21 cellular contexts compared by ENCODE assay signal in the genomic region with DNA sequence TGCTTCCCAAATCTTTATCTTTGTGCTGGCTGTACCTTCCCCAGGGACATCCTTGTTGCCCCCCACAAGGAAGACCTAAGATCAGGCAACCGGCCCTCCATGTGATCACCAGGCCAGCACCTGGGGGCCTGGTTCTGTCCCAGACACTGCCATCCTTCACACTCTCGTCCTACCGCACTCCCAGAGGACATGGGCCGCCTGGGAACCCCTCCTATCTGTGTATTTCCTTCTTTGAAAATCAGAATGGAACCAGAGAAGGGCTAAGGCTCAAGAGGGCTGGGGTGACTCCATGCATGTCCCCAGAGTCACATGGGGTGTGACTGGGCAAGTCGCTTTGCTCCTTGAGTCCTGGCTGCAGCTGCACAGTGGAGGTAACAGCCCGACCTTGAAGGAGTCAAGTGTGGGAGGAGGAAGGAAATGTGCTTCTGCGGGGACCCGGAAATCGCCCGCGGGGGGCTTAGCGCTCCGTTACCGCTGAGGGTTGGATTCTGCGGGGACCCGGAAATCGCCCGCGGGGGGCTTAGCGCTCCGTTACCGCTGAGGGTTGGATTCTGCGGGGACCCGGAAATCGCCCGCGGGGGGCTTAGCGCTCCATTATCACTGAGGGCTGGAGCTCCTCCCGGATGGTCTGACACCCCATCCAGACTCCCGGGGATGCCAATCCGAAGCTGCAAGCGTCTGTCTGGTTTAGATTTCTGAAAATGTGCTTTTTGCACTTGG.
DNase-seq lines count a peak whose midpoint lies in the region; ATAC-seq and TF ChIP-seq lines count a peak whose summit lies in the region.
"Had no signal": no experiment of that assay in that cellular context is flagged by ENCODE, and none has a peak within 500 bp of the region (broad histone marks: within the 10 kb centered on the region; RNA-seq: fewer than 3 reads in every experiment).

No MANE protein-coding gene starts in this region.

- peak; percentile 46 for DNase-seq in natural killer cell treated with Interleukin-12 subunit alpha and Interleukin-12 subunit beta and Interleukin-15 and Interleukin-18, amount 100 ng/mL, for 72 hours (ENCODE audit: low spot score)
- no peak for DNase-seq in natural killer cell
- DNase-seq in activated CD8-positive, alpha-beta T cell treated with anti-CD3 and anti-CD28 coated beads, Interleukin-2, amount 10 ng/mL, durations not matched to agents 7 days and 5 days = no peak
- no peak for DNase-seq in neural crest cell (ENCODE audit: low read depth, low spot score)
- peak in 1 of 2 donors; percentile 66 for DNase-seq in aorta
- no peak for DNase-seq in NCI-H1436 treated with DMSO at 0.1 percent for 48 hours (lab: John Stamatoyannopoulos, UW)
- DNase-seq: C1 segment of cervical spinal cord, DMS 273 treated with DMSO at 0.1 percent for 48 hours, DND-41, H9, IMR-90, NCI-H1417 treated with DMSO at 0.1 percent for 48 hours, NCI-H1930, NCI-H526, PC-3, RPMI8226, SJCRH30 had no signal

- no peaks in the 10 kb centered on the region for H3K4me1 ChIP-seq in aorta (ENCODE audit: control insufficient read depth in 1 of 2, insufficient read depth in 2 of 2, low read length in 2 of 2)
- H3K4me1 ChIP-seq: A549, SJCRH30 had no signal

- no peak for TF ChIP-seq CTCF in natural killer cell (IDR thresholded peaks at IDR 0.05)
- no peak for TF ChIP-seq CTCF in neural crest cell (conservative IDR thresholded peaks at IDR 0.05)

- H3K27ac ChIP-seq in aorta (ENCODE audit: low read depth in 1 of 2, low read length in 2 of 2) = no peak overlapping the region
- H3K27ac ChIP-seq: A549, HL-60, SJCRH30 had no signal

- H3K4me1 Mint-ChIP-seq in natural killer cell treated with Interleukin-12 subunit alpha and Interleukin-12 subunit beta and Interleukin-15 and Interleukin-18, amount 100 ng/mL, for 72 hours (ENCODE audit: low read depth in 2 of 2) = no peaks in the 10 kb centered on the region
- no peaks in the 10 kb centered on the region for H3K4me1 Mint-ChIP-seq in natural killer cell
- H3K4me1 Mint-ChIP-seq in activated CD8-positive, alpha-beta T cell treated with anti-CD3 and anti-CD28 coated beads, Interleukin-2, amount 10 ng/mL, durations not matched to agents 7 days and 5 days (ENCODE audit: low read depth) = no peaks in the 10 kb centered on the region
- peaks cover 15% of the 10 kb centered on the region for H3K4me1 Mint-ChIP-seq in neural crest cell

- peaks cover 3% of the 10 kb centered on the region for H3K9me3 Mint-ChIP-seq in natural killer cell treated with Interleukin-12 subunit alpha and Interleukin-12 subunit beta and Interleukin-15 and Interleukin-18, amount 100 ng/mL, for 72 hours
- H3K9me3 Mint-ChIP-seq in natural killer cell (no peaks in the 10 kb centered on the region), neural crest cell (peaks cover 4% of the 10 kb centered on the region)
- H3K9me3 Mint-ChIP-seq in activated CD8-positive, alpha-beta T cell treated with anti-CD3 and anti-CD28 coated beads, Interleukin-2, amount 10 ng/mL, durations not matched to agents 7 days and 5 days (ENCODE audit: insufficient read depth) = no peaks in the 10 kb centered on the region

- ATAC-seq in natural killer cell treated with Interleukin-12 subunit alpha and Interleukin-12 subunit beta and Interleukin-15 and Interleukin-18, amount 100 ng/mL, for 72 hours = no peak
- ATAC-seq in natural killer cell = no peak
- ATAC-seq in activated CD8-positive, alpha-beta T cell treated with anti-CD3 and anti-CD28 coated beads, Interleukin-2, amount 10 ng/mL, durations not matched to agents 7 days and 5 days = peak; percentile 27
- peak; percentile 49 for ATAC-seq in aorta (ENCODE audit: low FRiP score)
- no peak for ATAC-seq in GM18909 (IDR thresholded peaks at IDR 0.05; ENCODE audit: poor library complexity, unreplicated experiment)
- no peak for ATAC-seq in HG03469 (IDR thresholded peaks at IDR 0.05; ENCODE audit: unreplicated experiment)
- ATAC-seq: A549, PC-3 had no signal

- CTCF ChIA-PET in activated CD8-positive, alpha-beta T cell treated with anti-CD3 and anti-CD28 coated beads, Interleukin-2, amount 10 ng/mL, durations not matched to agents 7 days and 5 days (lab: Charles Lee) = no interaction called here

- no peak overlapping the region for H3K4me3 ChIP-seq in aorta (ENCODE audit: low read length in 2 of 2)
- H3K4me3 ChIP-seq: A549, SJCRH30 had no signal

- H3K9me3 ChIP-seq in aorta (ENCODE audit: control insufficient read depth, low read length) = peaks cover 1% of the 10 kb centered on the region
- H3K9me3 ChIP-seq: A549 had no signal

- no peak overlapping the region for H3K27ac Mint-ChIP-seq in natural killer cell treated with Interleukin-12 subunit alpha and Interleukin-12 subunit beta and Interleukin-15 and Interleukin-18, amount 100 ng/mL, for 72 hours
- H3K27ac Mint-ChIP-seq in natural killer cell (no peak overlapping the region), neural crest cell (ENCODE audit: unreplicated experiment) (peak overlapping the region; percentile 31)
- H3K27ac Mint-ChIP-seq in activated CD8-positive, alpha-beta T cell treated with anti-CD3 and anti-CD28 coated beads, Interleukin-2, amount 10 ng/mL, durations not matched to agents 7 days and 5 days = peak overlapping the region; percentile 73

- intact Hi-C loops in natural killer cell (cut with micrococcal nuclease) (no loop called here), aorta (cut with DNase I) (no loop called here)

- POLR2A ChIA-PET in activated CD8-positive, alpha-beta T cell treated with anti-CD3 and anti-CD28 coated beads, Interleukin-2, amount 10 ng/mL, durations not matched to agents 7 days and 5 days (lab: Charles Lee) = interaction anchor here (0.7 kb wide), 1 partner anchor 70 kb away, joined by 3 read pairs; no protein-coding TSS in a partner anchor

- H3K27me3 Mint-ChIP-seq in natural killer cell treated with Interleukin-12 subunit alpha and Interleukin-12 subunit beta and Interleukin-15 and Interleukin-18, amount 100 ng/mL, for 72 hours = peaks cover 6 to 18% of the 10 kb centered on the region in 2 donors
- H3K27me3 Mint-ChIP-seq in natural killer cell (ENCODE audit: low read depth in 2 of 2) (peaks cover 5 to 11% of the 10 kb centered on the region in 2 donors), neural crest cell (ENCODE audit: low read depth) (no peaks in the 10 kb centered on the region)
- peaks cover 4% of the 10 kb centered on the region for H3K27me3 Mint-ChIP-seq in activated CD8-positive, alpha-beta T cell treated with anti-CD3 and anti-CD28 coated beads, Interleukin-2, amount 10 ng/mL, durations not matched to agents 7 days and 5 days (ENCODE audit: low read depth)

- H3K36me3 Mint-ChIP-seq in natural killer cell treated with Interleukin-12 subunit alpha and Interleukin-12 subunit beta and Interleukin-15 and Interleukin-18, amount 100 ng/mL, for 72 hours = no peaks in the 10 kb centered on the region
- no peaks in the 10 kb centered on the region for H3K36me3 Mint-ChIP-seq in natural killer cell
- H3K36me3 Mint-ChIP-seq in activated CD8-positive, alpha-beta T cell treated with anti-CD3 and anti-CD28 coated beads, Interleukin-2, amount 10 ng/mL, durations not matched to agents 7 days and 5 days (ENCODE audit: low read depth) = no peaks in the 10 kb centered on the region
- no peaks in the 10 kb centered on the region for H3K36me3 Mint-ChIP-seq in neural crest cell (ENCODE audit: low read depth)

- H3K27me3 ChIP-seq in aorta (ENCODE audit: control insufficient read depth in 1 of 2, insufficient read depth in 2 of 2, low read length in 1 of 2) = no peaks in the 10 kb centered on the region

- H3K36me3 ChIP-seq in aorta (ENCODE audit: control insufficient read depth in 1 of 2, insufficient read depth in 2 of 2, low read length in 1 of 2) = no peaks in the 10 kb centered on the region
- H3K36me3 ChIP-seq: SJCRH30 had no signal

- 67 to 89% methylated on average over 32 of the region's 32 CpGs for WGBS in aorta, 2 donors

- H3K4me3 Mint-ChIP-seq in natural killer cell treated with Interleukin-12 subunit alpha and Interleukin-12 subunit beta and Interleukin-15 and Interleukin-18, amount 100 ng/mL, for 72 hours = no peak overlapping the region
- no peak overlapping the region for H3K4me3 Mint-ChIP-seq in natural killer cell
- no peak overlapping the region for H3K4me3 Mint-ChIP-seq in activated CD8-positive, alpha-beta T cell treated with anti-CD3 and anti-CD28 coated beads, Interleukin-2, amount 10 ng/mL, durations not matched to agents 7 days and 5 days
- no peak overlapping the region for H3K4me3 Mint-ChIP-seq in neural crest cell
- H3K4me3 Mint-ChIP-seq: H9 had no signal

Comparison
In these comparisons a context has a peak if more than half of its experiments do, and no peak if none do; other contexts are left out.
1. ATAC-seq: peak in activated CD8-positive, alpha-beta T cell treated with anti-CD3 and anti-CD28 coated beads, Interleukin-2, amount 10 ng/mL, durations not matched to agents 7 days and 5 days (single experiment) and aorta (single experiment); none in natural killer cell treated with Interleukin-12 subunit alpha and Interleukin-12 subunit beta and Interleukin-15 and Interleukin-18, amount 100 ng/mL, for 72 hours (0 of 2), natural killer cell (0 of 3), GM18909 (single experiment) and HG03469 (single experiment).
2. H3K27ac Mint-ChIP-seq: peak in activated CD8-positive, alpha-beta T cell treated with anti-CD3 and anti-CD28 coated beads, Interleukin-2, amount 10 ng/mL, durations not matched to agents 7 days and 5 days (single experiment) and neural crest cell (single experiment); none in natural killer cell treated with Interleukin-12 subunit alpha and Interleukin-12 subunit beta and Interleukin-15 and Interleukin-18, amount 100 ng/mL, for 72 hours (0 of 2) and natural killer cell (0 of 2).